In the genomic region with DNA sequence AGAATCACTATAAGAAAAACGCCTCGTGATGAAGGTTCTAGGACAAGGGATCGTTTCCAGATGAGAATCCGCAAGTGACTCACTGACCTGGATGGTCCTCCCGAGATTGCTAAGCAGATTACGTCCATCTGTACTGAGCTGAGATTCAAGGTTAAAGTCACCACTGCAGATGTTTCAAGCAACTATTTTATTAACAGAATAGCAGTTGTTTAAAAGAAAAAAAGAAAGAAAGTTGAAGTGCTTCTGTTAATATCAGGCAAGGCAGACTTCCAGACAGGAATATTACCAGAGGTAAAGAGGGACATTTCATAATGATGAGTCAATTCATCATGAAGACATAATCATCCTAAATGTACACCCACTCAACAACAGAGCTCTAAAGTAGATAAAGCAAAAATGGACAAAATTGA, we compare ENCODE assay signal across 10 cellular contexts. TPM values are rescaled to one million over a fixed set of nuclear protein-coding genes. Genes with fewer than 3 reads are reported as not detected.
DNase-seq lines count a peak whose midpoint lies in the region; ATAC-seq, FAIRE-seq and TF ChIP-seq lines count a peak whose summit lies in the region.
"Had no signal": no experiment of that assay in that cellular context is flagged by ENCODE, and none has a peak within 500 bp of the region (broad histone marks: within the 10 kb centered on the region; RNA-seq: fewer than 3 reads in every experiment).

No MANE protein-coding gene starts in this region.

- intact Hi-C loops in CD4-positive, alpha-beta T cell (cut with DNase I, micrococcal nuclease), result loop anchor here in 1 of 2 experiments (1.0 to 2.0 kb wide), 2 partner anchors 16 to 17 kb away; a partner anchor contains a TSS
- intact Hi-C loops in endothelial cell of umbilical vein (cut with micrococcal nuclease), result no loop called here

- H3K4me3 Mint-ChIP-seq in CD4-positive, alpha-beta T cell, result peak overlapping the region; percentile 50

- no peak overlapping the region for H3K4me3 ChIP-seq in endothelial cell of umbilical vein (replicated peaks in 1 of 3; ENCODE audit: insufficient read depth in 1 of 3, low read depth in 1 of 3, low read length in 3 of 3)

- H3K9me3 Mint-ChIP-seq in CD4-positive, alpha-beta T cell, result no peaks in the 10 kb centered on the region

- no peaks in the 10 kb centered on the region for H4K20me1 ChIP-seq in endothelial cell of umbilical vein (replicated peaks; ENCODE audit: control insufficient read depth, extremely low read depth, insufficient read depth, low read length)

- peak overlapping the region; percentile 95 for H3K27ac Mint-ChIP-seq in CD4-positive, alpha-beta T cell

- no peak for TF ChIP-seq CTCF in CD4-positive, alpha-beta T cell (IDR thresholded peaks at IDR 0.05)
- no peak for TF ChIP-seq CTCF in endothelial cell of umbilical vein (IDR thresholded peaks at IDR 0.05; ENCODE audit: extremely low read depth in 1 of 2, insufficient read depth in 1 of 2, low read depth in 1 of 2, low read length in 2 of 2)
- no peak for TF ChIP-seq CTCF in omental fat pad (IDR thresholded peaks at IDR 0.05)

- DNase-seq in CD4-positive, alpha-beta T cell, result no peak
- peak; percentile 16 for DNase-seq in NCI-H82 treated with DMSO at 0.1 percent for 48 hours (lab: John Stamatoyannopoulos, UW; ENCODE audit: unreplicated experiment)
- DNase-seq in endothelial cell of umbilical vein (ENCODE audit: low read depth, low spot score), result no peak
- no peak for DNase-seq in omental fat pad (ENCODE audit: low spot score)
- DNase-seq in NCI-H510A treated with DMSO at 0.1 percent for 48 hours (lab: John Stamatoyannopoulos, UW), result no peak
- DNase-seq in NCI-H1105 (lab: John Stamatoyannopoulos, UW), result no peak
- no peak for DNase-seq in GM12891 (ENCODE audit: insufficient read length, low spot score)
- DNase-seq: NCI-H187 treated with DMSO at 0.1 percent for 48 hours; stimulated activated CD4-positive, alpha-beta T cell treated with anti-CD3 and anti-CD28 coated beads, Interleukin-2, amount 100 ng/mL, for 24 hours had no signal

- POLR2A ChIA-PET in CD4-positive, alpha-beta T cell (lab: Charles Lee), result interaction anchor here (7.6 to 10.5 kb wide), 5 partner anchors 10 to 46 kb away, joined by 65 to 220 read pairs (median 143); a partner anchor contains a TSS
- POLR2A ChIA-PET in endothelial cell of umbilical vein (lab: Charles Lee), result interaction anchor here (1.0 to 1.7 kb wide), 5 partner anchors 9 to 46 kb away, joined by 4 to 7 read pairs (median 6); a partner anchor contains a TSS

- peaks cover 72% of the 10 kb centered on the region for H3K4me1 ChIP-seq in endothelial cell of umbilical vein (ENCODE audit: control insufficient read depth, extremely low read depth, insufficient read depth, low read length)

- no peak overlapping the region for H2AFZ ChIP-seq in endothelial cell of umbilical vein (ENCODE audit: low read depth, low read length)

- no TSS peak for BruUV-seq in endothelial cell of umbilical vein (replicated peaks; lab: Mats Ljungman, UMichigan)

- H3K27me3 ChIP-seq in CD4-positive, alpha-beta T cell (ENCODE audit: control insufficient read depth, insufficient read depth, low read length), result no peaks in the 10 kb centered on the region
- no peaks in the 10 kb centered on the region for H3K27me3 ChIP-seq in endothelial cell of umbilical vein (ENCODE audit: control insufficient read depth in 2 of 2, insufficient read depth in 2 of 2, low read length in 2 of 2)

- H3K4me2 ChIP-seq in endothelial cell of umbilical vein (ENCODE audit: insufficient read depth, low read length), result peak overlapping the region; percentile 56

- peaks cover 81% of the 10 kb centered on the region for H3K4me1 Mint-ChIP-seq in CD4-positive, alpha-beta T cell (ENCODE audit: low read depth)

- TF ChIP-seq POLR2A in endothelial cell of umbilical vein (IDR thresholded peaks at IDR 0.05; ENCODE audit: low read depth, low read length), result no peak
- no peak for TF ChIP-seq POLR2A in GM12891 (IDR thresholded peaks at IDR 0.05; ENCODE audit: low read depth, low read length)

- no peak overlapping the region for H3K27ac ChIP-seq in CD4-positive, alpha-beta T cell (ENCODE audit: low read depth, low read length)
- peak overlapping the region; percentile 79 for H3K27ac ChIP-seq in endothelial cell of umbilical vein (ENCODE audit: insufficient read depth, low read depth, low read length)

- peak overlapping the region; percentile 25 for H3K9ac ChIP-seq in endothelial cell of umbilical vein (replicated peaks; ENCODE audit: extremely low read depth, insufficient read depth, low read length)

- H3K36me3 ChIP-seq in endothelial cell of umbilical vein (ENCODE audit: control insufficient read depth in 2 of 2, extremely low read depth in 1 of 2, insufficient read depth in 2 of 2, low read length in 2 of 2), result no peaks in the 10 kb centered on the region

- CTCF ChIA-PET in CD4-positive, alpha-beta T cell (lab: Charles Lee), result interaction anchor here (1.2 to 5.7 kb wide), 4 partner anchors 12 to 19 kb away, joined by 7 to 29 read pairs (median 18); a partner anchor contains a TSS
- CTCF ChIA-PET in endothelial cell of umbilical vein (lab: Charles Lee), result interaction anchor here (1.3 to 33.5 kb wide), 4 partner anchors 2 to 54 kb away, joined by 7 to 1402 read pairs (median 906); a partner anchor contains a TSS

- dilution Hi-C loops in endothelial cell of umbilical vein (cut with MboI; ENCODE audit: extremely low pct_ligation_motif_present, low sequenced_read_pairs), result no loop called here

- no peaks in the 10 kb centered on the region for H3K9me3 ChIP-seq in CD4-positive, alpha-beta T cell (ENCODE audit: control insufficient read depth, low read length)
- H3K9me3 ChIP-seq in endothelial cell of umbilical vein (replicated peaks; ENCODE audit: control insufficient read depth, insufficient read depth, low read length), result no peaks in the 10 kb centered on the region

- FAIRE-seq in endothelial cell of umbilical vein (lab: Jason Lieb, UNC) (peak; percentile 67), GM12891 (lab: Jason Lieb, UNC) (no peak)

- no peaks in the 10 kb centered on the region for H3K9me1 ChIP-seq in endothelial cell of umbilical vein (replicated peaks; ENCODE audit: control insufficient read depth, extremely low read depth, insufficient read depth, low read length)

- no peaks in the 10 kb centered on the region for H3K27me3 Mint-ChIP-seq in CD4-positive, alpha-beta T cell

- peaks cover 90% of the 10 kb centered on the region for H3K79me2 ChIP-seq in endothelial cell of umbilical vein (ENCODE audit: control insufficient read depth, insufficient read depth, low read length)

- H3K36me3 Mint-ChIP-seq in CD4-positive, alpha-beta T cell (ENCODE audit: low read depth), result peaks cover 34% of the 10 kb centered on the region

- ATAC-seq in CD4-positive, alpha-beta T cell (ENCODE audit: poor library complexity), result no peak
- ATAC-seq in omental fat pad (ENCODE audit: low FRiP score) (peak; percentile 28), esophagus mucosa (no peak)

RNA-seq across cellular contexts. Expression of a gene that starts 17.9 kb away (rescaled TPM):
- 100 to 1,000 TPM; 229 to 230 TPM for total RNA-seq in CD4-positive, alpha-beta T cell
- 228 and 258 TPM in 2 replicates for total RNA-seq in endothelial cell of umbilical vein
- 132 and 192 TPM in 2 replicates for polyA plus RNA-seq in endothelial cell of umbilical vein
- 97.5 and 108 TPM in 2 replicates for polyA plus RNA-seq in endothelial cell of umbilical vein (2011; cell fraction: cytosol; rRNA removed)
- polyA plus RNA-seq in endothelial cell of umbilical vein (2011; cell fraction: nucleus; rRNA removed), result 253 and 301 TPM in 2 replicates
- polyA plus RNA-seq in endothelial cell of umbilical vein (2012), result 204 and 280 TPM in 2 replicates
- polyA minus RNA-seq in endothelial cell of umbilical vein, result 119 and 149 TPM in 2 replicates
- 23.4 TPM for polyA minus RNA-seq in endothelial cell of umbilical vein (2011; cell fraction: cytosol; rRNA and poly(A)+ RNA removed)
- polyA minus RNA-seq in endothelial cell of umbilical vein (2011; cell fraction: nucleus; rRNA and poly(A)+ RNA removed), result 96.7 and 110 TPM in 2 replicates
- 100 to 1,000 TPM in 1 of 4 donors, 10 to 100 TPM in 3; 40.0 to 151 (median 73.1) TPM for total RNA-seq in omental fat pad
- 23.6 TPM for total RNA-seq in esophagus mucosa
- polyA plus RNA-seq in GM12891 (2012; ENCODE audit: low read depth, missing spikeins), result 17.6 TPM

RNA-seq across cellular contexts. Expression of a gene that starts 44.1 kb away (rescaled TPM):
- 1,000 to 10,000 TPM; 8,097 to 9,671 TPM for total RNA-seq in CD4-positive, alpha-beta T cell
- 2,424 and 7,220 TPM in 2 replicates for total RNA-seq in endothelial cell of umbilical vein
- polyA plus RNA-seq in endothelial cell of umbilical vein, result under 0.01 TPM in 2 replicates
- under 0.01 TPM in 2 replicates for polyA plus RNA-seq in endothelial cell of umbilical vein (2011; cell fraction: cytosol; rRNA removed)
- under 0.01 TPM in 2 replicates for polyA plus RNA-seq in endothelial cell of umbilical vein (2011; cell fraction: nucleus; rRNA removed)
- polyA plus RNA-seq in endothelial cell of umbilical vein (2012), result 82.7 and 305 TPM in 2 replicates
- polyA minus RNA-seq in endothelial cell of umbilical vein, result under 0.01 TPM in 2 replicates
- polyA minus RNA-seq in endothelial cell of umbilical vein (2011; cell fraction: cytosol; rRNA and poly(A)+ RNA removed), result 34,060 TPM
- under 0.01 TPM in 2 replicates for polyA minus RNA-seq in endothelial cell of umbilical vein (2011; cell fraction: nucleus; rRNA and poly(A)+ RNA removed)
- total RNA-seq in omental fat pad, result under 1 TPM; under 0.01 TPM
- 53,824 TPM for total RNA-seq in esophagus mucosa
- 266 TPM for polyA plus RNA-seq in GM12891 (2012; ENCODE audit: low read depth, missing spikeins)

RNA-seq across cellular contexts. Expression of a gene that starts 45.4 kb away (rescaled TPM):
- total RNA-seq in CD4-positive, alpha-beta T cell, result 1,000 to 10,000 TPM in 1 of 2 experiments, 100 to 1,000 TPM in 1; 913 to 1,035 TPM
- total RNA-seq in endothelial cell of umbilical vein (2,141 and 7,155 TPM in 2 replicates), omental fat pad (under 1 TPM in 2 of 4 donors, not detected in 2; under 0.01 TPM), esophagus mucosa (20,765 TPM)
- polyA plus RNA-seq in endothelial cell of umbilical vein, result under 0.01 TPM in 2 replicates
- under 0.01 TPM in 1 of 2 replicates, not detected in the other for polyA plus RNA-seq in endothelial cell of umbilical vein (2011; cell fraction: cytosol; rRNA removed)
- under 0.01 TPM in 2 replicates for polyA plus RNA-seq in endothelial cell of umbilical vein (2011; cell fraction: nucleus; rRNA removed)
- polyA plus RNA-seq in endothelial cell of umbilical vein (2012), result 82.7 and 366 TPM in 2 replicates
- polyA minus RNA-seq in endothelial cell of umbilical vein, result under 0.01 TPM in 2 replicates
- polyA minus RNA-seq in endothelial cell of umbilical vein (2011; cell fraction: cytosol; rRNA and poly(A)+ RNA removed), result 35,848 TPM
- polyA minus RNA-seq in endothelial cell of umbilical vein (2011; cell fraction: nucleus; rRNA and poly(A)+ RNA removed), result under 0.01 TPM in 2 replicates
- polyA plus RNA-seq in GM12891 (2012; ENCODE audit: low read depth, missing spikeins), result 207 TPM

RNA-seq across cellular contexts. Expression of a gene that starts 46.7 kb away (rescaled TPM):
- 1,000 to 10,000 TPM; 1,997 to 2,075 TPM for total RNA-seq in CD4-positive, alpha-beta T cell
- total RNA-seq in endothelial cell of umbilical vein, result 2,020 and 2,099 TPM in 2 replicates
- polyA plus RNA-seq in endothelial cell of umbilical vein, result 7,015 and 7,522 TPM in 2 replicates
- 8,040 and 8,266 TPM in 2 replicates for polyA plus RNA-seq in endothelial cell of umbilical vein (2011; cell fraction: cytosol; rRNA removed)
- 2,768 and 3,060 TPM in 2 replicates for polyA plus RNA-seq in endothelial cell of umbilical vein (2011; cell fraction: nucleus; rRNA removed)
- 2,884 and 3,284 TPM in 2 replicates for polyA plus RNA-seq in endothelial cell of umbilical vein (2012)
- polyA minus RNA-seq in endothelial cell of umbilical vein, result 3,611 and 3,830 TPM in 2 replicates
- 2,139 TPM for polyA minus RNA-seq in endothelial cell of umbilical vein (2011; cell fraction: cytosol; rRNA and poly(A)+ RNA removed)
- 516 and 595 TPM in 2 replicates for polyA minus RNA-seq in endothelial cell of umbilical vein (2011; cell fraction: nucleus; rRNA and poly(A)+ RNA removed)
- total RNA-seq in omental fat pad, result 1,000 to 10,000 TPM; 2,289 to 4,489 (median 2,885) TPM
- 3,286 TPM for total RNA-seq in esophagus mucosa
- 5,981 TPM for polyA plus RNA-seq in GM12891 (2012; ENCODE audit: low read depth, missing spikeins)

RNA-seq across cellular contexts. Expression of a gene that starts 53.1 kb away (rescaled TPM):
- 100 to 1,000 TPM; 121 to 128 TPM for total RNA-seq in CD4-positive, alpha-beta T cell
- total RNA-seq in endothelial cell of umbilical vein (79.1 and 101 TPM in 2 replicates), omental fat pad (10 to 100 TPM; 52.5 to 99.4 (median 72.1) TPM), esophagus mucosa (65.0 TPM)
- polyA plus RNA-seq in endothelial cell of umbilical vein, result 30.1 and 38.3 TPM in 2 replicates
- polyA plus RNA-seq in endothelial cell of umbilical vein (2011; cell fraction: cytosol; rRNA removed), result 27.7 and 31.9 TPM in 2 replicates
- polyA plus RNA-seq in endothelial cell of umbilical vein (2011; cell fraction: nucleus; rRNA removed), result 308 and 543 TPM in 2 replicates
- polyA plus RNA-seq in endothelial cell of umbilical vein (2012), result 52.5 and 53.9 TPM in 2 replicates
- polyA minus RNA-seq in endothelial cell of umbilical vein, result 134 and 148 TPM in 2 replicates
- 86.0 TPM for polyA minus RNA-seq in endothelial cell of umbilical vein (2011; cell fraction: cytosol; rRNA and poly(A)+ RNA removed)
- 132 and 142 TPM in 2 replicates for polyA minus RNA-seq in endothelial cell of umbilical vein (2011; cell fraction: nucleus; rRNA and poly(A)+ RNA removed)
- polyA plus RNA-seq in GM12891 (2012; ENCODE audit: low read depth, missing spikeins), result 39.6 TPM

Comparison
In these comparisons a context has a peak if more than half of its experiments do, and no peak if none do; other contexts are left out.
1. RNA of a gene that starts 44.1 kb away (total RNA-seq): 53,824 TPM in esophagus mucosa (single experiment), 8,097 to 9,671 TPM in CD4-positive, alpha-beta T cell and 2,424 to 7,220 TPM in endothelial cell of umbilical vein; under 0.01 TPM in omental fat pad; every median in the first group is over 1,000 times any median in the second.
2. RNA of a gene that starts 45.4 kb away (total RNA-seq): 20,765 TPM in esophagus mucosa (single experiment), 2,141 to 7,155 TPM in endothelial cell of umbilical vein and 913 to 1,035 TPM in CD4-positive, alpha-beta T cell; under 0.01 TPM in omental fat pad; every median in the first group is over 100 times any median in the second.